ENCODE assay signal across 14 cellular contexts in genomic region chr11:111715142-111715816, GRCh38. TPM values are rescaled to one million over a fixed set of nuclear protein-coding genes. Genes with fewer than 3 reads are reported as not detected.
DNase-seq lines count a peak whose midpoint lies in the region; ATAC-seq, FAIRE-seq and TF ChIP-seq lines count a peak whose summit lies in the region.
"Had no signal": no experiment of that assay in that cellular context is flagged by ENCODE, and none has a peak within 500 bp of the region (broad histone marks: within the 10 kb centered on the region; RNA-seq: fewer than 3 reads in every experiment).

No MANE protein-coding gene starts in this region.

- no peak for TF ChIP-seq POLR2A in GM12891 (IDR thresholded peaks at IDR 0.05; ENCODE audit: low read depth, low read length)
- TF ChIP-seq POLR2A in gastrocnemius medialis (IDR thresholded peaks at IDR 0.05), result no peak

- no peaks in the 10 kb centered on the region for H3K9me3 ChIP-seq in CD4-positive, alpha-beta memory T cell (ENCODE audit: control insufficient read depth in 1 of 2, low read length in 2 of 2)
- H3K9me3 ChIP-seq in OCI-LY3 (ENCODE audit: insufficient read depth, low read length), result no peaks in the 10 kb centered on the region
- no peaks in the 10 kb centered on the region for H3K9me3 ChIP-seq in gastrocnemius medialis
- H3K9me3 ChIP-seq: BE2C had no signal

- no peak overlapping the region for H3K27ac ChIP-seq in CD4-positive, alpha-beta memory T cell (ENCODE audit: low read depth, low read length)
- peak overlapping the region; percentile 16; the same call in 1 of the 2 replicates for H3K27ac ChIP-seq in OCI-LY3 (ENCODE audit: low read length)
- peak overlapping the region; percentile 17 to 55 (median 30) for H3K27ac ChIP-seq in gastrocnemius medialis

- H3K79me2 ChIP-seq in OCI-LY3 (ENCODE audit: low read length), result no peaks in the 10 kb centered on the region

- no peak for DNase-seq in CD4-positive, alpha-beta memory T cell
- no peak for DNase-seq in GM12891 (ENCODE audit: insufficient read length, low spot score)
- DNase-seq in gastrocnemius medialis, result no peak
- DNase-seq in Kasumi-1 (lab: John Stamatoyannopoulos, UW), result no peak
- DNase-seq in activated T-cell treated with anti-CD3 and anti-CD28 coated beads, Interleukin-2, amount 50 U/mL, for 48 hours, result no peak
- no peak for DNase-seq in NCI-H128 (lab: John Stamatoyannopoulos, UW; ENCODE audit: unreplicated experiment)
- DNase-seq: BE2C; DMS153; NCI-H1092 treated with DMSO at 0.1 percent for 48 hours; NCI-H1694 treated with DMSO at 0.1 percent for 48 hours; NCI-H69; NK-92 treated with Interleukin-12 subunit alpha and Interleukin-12 subunit beta, amount 100 ng/mL, for 24 hours had no signal

- peaks cover 19% of the 10 kb centered on the region for H3K36me3 ChIP-seq in CD4-positive, alpha-beta memory T cell (ENCODE audit: insufficient read depth, low read length)
- H3K36me3 ChIP-seq in OCI-LY3 (replicated peaks; ENCODE audit: low read depth, low read length) (peaks cover 41% of the 10 kb centered on the region), gastrocnemius medialis (peaks cover 0 to 21% of the 10 kb centered on the region in 2 donors)

- POLR2A ChIA-PET in CD4-positive, alpha-beta memory T cell (lab: Charles Lee; ENCODE audit: partially characterized antibody), result interaction anchor here (0.6 kb wide), 1 partner anchor 127 kb away, joined by 3 read pairs; no protein-coding TSS in a partner anchor

- no peaks in the 10 kb centered on the region for H4K20me1 ChIP-seq in OCI-LY3 (ENCODE audit: insufficient read depth, low read length)

- no peak overlapping the region for H3K4me3 Mint-ChIP-seq in CD4-positive, alpha-beta memory T cell

- CTCF ChIA-PET in CD4-positive, alpha-beta memory T cell (lab: Charles Lee; ENCODE audit: partially characterized antibody), result no interaction called here

- no peak for ATAC-seq in gastrocnemius medialis

- peaks cover 51 to 60% of the 10 kb centered on the region in 2 donors for H3K36me3 Mint-ChIP-seq in CD4-positive, alpha-beta memory T cell

- peak overlapping the region; percentile 45 for H3K4me2 ChIP-seq in OCI-LY3 (ENCODE audit: low read length)

- peaks cover 3 to 9% (median 5%) of the 10 kb centered on the region in 4 donors for H3K4me1 Mint-ChIP-seq in CD4-positive, alpha-beta memory T cell

- no peak for FAIRE-seq in GM12891 (lab: Jason Lieb, UNC)
- FAIRE-seq: H1 had no signal

- in situ Hi-C loops in gastrocnemius medialis (cut with MboI; ENCODE audit: low sequenced_read_pairs in 4 of 4), result no loop called here

- no peaks in the 10 kb centered on the region for H3K27me3 Mint-ChIP-seq in CD4-positive, alpha-beta memory T cell

- H3K4me1 ChIP-seq in CD4-positive, alpha-beta memory T cell (ENCODE audit: insufficient read depth, low read length), result no peaks in the 10 kb centered on the region
- peaks cover 17% of the 10 kb centered on the region for H3K4me1 ChIP-seq in OCI-LY3 (ENCODE audit: low read length)
- peaks cover 27 to 29% of the 10 kb centered on the region in 2 donors for H3K4me1 ChIP-seq in gastrocnemius medialis
- H3K4me1 ChIP-seq: BE2C had no signal

- intact Hi-C loops in CD4-positive, alpha-beta memory T cell (cut with micrococcal nuclease), result no loop called here
- intact Hi-C loops in gastrocnemius medialis (cut with DNase I; ENCODE audit: low total_unique reads), result loop anchor here (5.0 kb wide), 1 partner anchor 113 kb away; the partner anchor contains the start of gene SIK2

- H3K4me3 ChIP-seq in CD4-positive, alpha-beta memory T cell (ENCODE audit: low read length in 2 of 2), result no peak overlapping the region
- H3K4me3 ChIP-seq in OCI-LY3 (ENCODE audit: low read length) (no peak overlapping the region), gastrocnemius medialis (no peak overlapping the region)

- no peak overlapping the region for H3K9ac ChIP-seq in OCI-LY3 (ENCODE audit: low read length)

- peak overlapping the region in 4 of 7 donors; percentile 31 to 57 (median 45) for H3K27ac Mint-ChIP-seq in CD4-positive, alpha-beta memory T cell

- no peaks in the 10 kb centered on the region for H3K9me3 Mint-ChIP-seq in CD4-positive, alpha-beta memory T cell

- TF ChIP-seq CTCF in OCI-LY3 (IDR thresholded peaks at IDR 0.05; ENCODE audit: low read depth, low read length) (no peak), gastrocnemius medialis (IDR thresholded peaks at IDR 0.05 in 4 of 5, conservative IDR thresholded peaks at IDR 0.05 in 1 of 5) (no peak)

- no peaks in the 10 kb centered on the region for H3K27me3 ChIP-seq in CD4-positive, alpha-beta memory T cell (ENCODE audit: insufficient read depth, low read length)
- H3K27me3 ChIP-seq in OCI-LY3 (ENCODE audit: low read depth, low read length) (no peaks in the 10 kb centered on the region), gastrocnemius medialis (no peaks in the 10 kb centered on the region)
- H3K27me3 ChIP-seq: BE2C had no signal

- H2AFZ ChIP-seq in OCI-LY3 (ENCODE audit: low read depth, low read length), result no peak overlapping the region

TF ChIP-seq in GM12891, 5 proteins besides CTCF, POLR2A, EP300 and RAD21:
- TF ChIP-seq PAX5 (IDR thresholded peaks at IDR 0.05; ENCODE audit: insufficient read depth, low read length, severe bottlenecking) (no peak), SPI1 (IDR thresholded peaks at IDR 0.05; ENCODE audit: low read depth, low read length) (peak; percentile 45; the same call in 1 of the 2 replicates)

RNA-seq across cellular contexts. Expression of gene PPP2R1B, which starts 50.9 kb away (rescaled TPM):
- total RNA-seq in CD4-positive, alpha-beta memory T cell, result 10 to 100 TPM; 38.9 to 39.1 TPM
- polyA plus RNA-seq in CD4-positive, alpha-beta memory T cell, result 10 to 100 TPM; 18.4 to 27.9 TPM
- 12.8 TPM for polyA plus RNA-seq in GM12891 (2012; ENCODE audit: low read depth, missing spikeins)
- total RNA-seq in gastrocnemius medialis, result 10 to 100 TPM in 2 of 4 donors, 1 to 10 TPM in 2; 7.3 to 16.0 (median 9.4) TPM
